In genomic region chr7:27740449-27741086, GRCh38 we compare ENCODE assay signal across 8 cellular contexts. TPM values are rescaled to one million over a fixed set of nuclear protein-coding genes. Genes with fewer than 3 reads are reported as not detected.
A peak's percentile ranks its signal among the peaks of the same experiment; 100 is the strongest.
DNase-seq lines count a peak whose midpoint lies in the region; ATAC-seq and TF ChIP-seq lines count a peak whose summit lies in the region.

No MANE protein-coding gene starts in this region.

- ATAC-seq in GM18499 (IDR thresholded peaks at IDR 0.05; ENCODE audit: insufficient read depth, unreplicated experiment): peak; percentile 54
- ATAC-seq in HG02870 (IDR thresholded peaks at IDR 0.05; ENCODE audit: unreplicated experiment): peak; percentile 73
- ATAC-seq in T-helper 17 cell: peak; percentile 74
- ATAC-seq in right cardiac atrium: peak; percentile 87 to 90
- ATAC-seq in psoas muscle: peak; percentile 80 to 88 (median 84)

- no peaks in the 10 kb centered on the region for H3K9me3 ChIP-seq in T-helper 17 cell (ENCODE audit: control insufficient read depth, low read length, poor library complexity, severe bottlenecking)
- no peaks in the 10 kb centered on the region for H3K9me3 ChIP-seq in right cardiac atrium (ENCODE audit: control insufficient read depth, low read length)
- no peaks in the 10 kb centered on the region for H3K9me3 ChIP-seq in psoas muscle
- no peaks in the 10 kb centered on the region for H3K9me3 ChIP-seq in uterus

- TF ChIP-seq POLR2A in uterus (IDR thresholded peaks at IDR 0.05): peak in 1 of 2 donors; percentile 62

- under 1% methylated on average over 49 of the region's 49 CpGs for WGBS in right cardiac atrium
- 0 to 1% (median 0%) methylated on average over 48 to 49 of the region's 49 CpGs for WGBS in psoas muscle, 3 donors

- peak overlapping the region; percentile 98 for H3K4me3 Mint-ChIP-seq in T-helper 17 cell

- H3K4me1 ChIP-seq in right cardiac atrium (ENCODE audit: control insufficient read depth, insufficient read depth, low read length) (peaks cover 2% of the 10 kb centered on the region), psoas muscle (peaks cover 47% of the 10 kb centered on the region), uterus (peaks cover 0 to 6% of the 10 kb centered on the region in 2 donors)

- H3K4me3 ChIP-seq in right cardiac atrium (ENCODE audit: low read length) (peak overlapping the region; percentile 87), psoas muscle (peak overlapping the region; percentile 94), uterus (peak overlapping the region; percentile 95 to 96)

- H3K27ac ChIP-seq in right cardiac atrium (ENCODE audit: low read length) (peak overlapping the region; percentile 98), psoas muscle (peak overlapping the region; percentile 100), uterus (peak overlapping the region; percentile 95 to 99)

- intact Hi-C loops in right cardiac atrium (cut with DNase I) (no loop called here), psoas muscle (cut with DNase I) (loop anchor here (1.0 to 5.0 kb wide), 2 partner anchors 78 kb away; partner anchors contain the start of gene HIBADH (in 2 of the 2)), uterus (cut with DNase I; ENCODE audit: low total_unique reads) (no loop called here)

- H3K27ac Mint-ChIP-seq in T-helper 17 cell: peak overlapping the region; percentile 99

- TF ChIP-seq CTCF in psoas muscle (IDR thresholded peaks at IDR 0.05) (no peak), uterus (IDR thresholded peaks at IDR 0.05) (no peak)

- peaks cover 30% of the 10 kb centered on the region for H3K4me1 Mint-ChIP-seq in T-helper 17 cell

- peaks cover 4% of the 10 kb centered on the region for H3K27me3 Mint-ChIP-seq in T-helper 17 cell

- H3K36me3 Mint-ChIP-seq in T-helper 17 cell (ENCODE audit: low read depth): peaks cover 5% of the 10 kb centered on the region

- DNase-seq in NCI-H1436 treated with DMSO at 0.1 percent for 48 hours (lab: John Stamatoyannopoulos, UW) (peak; percentile 32), T-helper 17 cell (peak; percentile 77 to 83 (median 80)), amygdala (lab: John Stamatoyannopoulos, UW) (peak in 53 of 56 donors; percentile 6 to 78 (median 57)), right cardiac atrium (peak; percentile 81 to 93 (median 91)), psoas muscle (peak; percentile 77 to 88), uterus (peak; percentile 77 to 79)

- H3K36me3 ChIP-seq in psoas muscle (ENCODE audit: insufficient read depth in 1 of 2, low read depth in 1 of 2) (no peaks in the 10 kb centered on the region), uterus (no peaks in the 10 kb centered on the region)

- H3K27me3 ChIP-seq in right cardiac atrium (ENCODE audit: control insufficient read depth, insufficient read depth) (no peaks in the 10 kb centered on the region), psoas muscle (ENCODE audit: insufficient read depth in 3 of 3, low read length in 2 of 3) (no peaks in the 10 kb centered on the region), uterus (no peaks in the 10 kb centered on the region)

RNA-seq across cellular contexts. Expression of gene TAX1BP1, which starts 0.6 kb away (rescaled TPM):
- total RNA-seq in T-helper 17 cell (100 to 1,000 TPM; 117 to 131 TPM), right cardiac atrium (100 to 1,000 TPM; 120 to 140 (median 137) TPM), psoas muscle (100 to 1,000 TPM; 109 to 143 (median 125) TPM), uterus (100 to 1,000 TPM in 1 of 4 donors, 10 to 100 TPM in 3; 46.4 to 121 (median 77.3) TPM)
- polyA plus RNA-seq in right cardiac atrium (106 TPM), psoas muscle (100 to 1,000 TPM in 1 of 3 donors, 10 to 100 TPM in 2; 65.9 to 171 (median 90.8) TPM)

Comparison
In these comparisons a context has a peak if more than half of its experiments do, and no peak if none do; other contexts are left out.
1. Peak in every context shown above with its lines: DNase-seq, ATAC-seq, H3K4me3 ChIP-seq and H3K27ac ChIP-seq.
2. DNase-seq: peak in every context shown above with its lines; median percentile 91 in right cardiac atrium; 82 in psoas muscle; 80 in T-helper 17 cell; 78 in uterus; 57 in amygdala; 32 in NCI-H1436 treated with DMSO at 0.1 percent for 48 hours.
3. intact Hi-C loops: an anchor here in psoas muscle (1.0 to 5.0 kb wide); none called in right cardiac atrium and uterus.